In genomic region chr4:185638548-185639301, GRCh38 we compare ENCODE assay signal across 16 cellular contexts.
DNase-seq lines count a peak whose midpoint lies in the region; ATAC-seq and TF ChIP-seq lines count a peak whose summit lies in the region.
"Had no signal": no experiment of that assay in that cellular context is flagged by ENCODE, and none has a peak within 500 bp of the region (broad histone marks: within the 10 kb centered on the region; RNA-seq: fewer than 3 reads in every experiment).

No MANE protein-coding gene starts in this region.

- H3K27me3 ChIP-seq in cardiac muscle cell (no peaks in the 10 kb centered on the region), neural progenitor cell (no peaks in the 10 kb centered on the region), aorta (ENCODE audit: control insufficient read depth in 1 of 2, insufficient read depth in 2 of 2, low read length in 1 of 2) (no peaks in the 10 kb centered on the region)
- H3K27me3 ChIP-seq: SJCRH30, vagina had no signal

- peaks cover 61% of the 10 kb centered on the region for H3K36me3 ChIP-seq in cardiac muscle cell
- H3K36me3 ChIP-seq in neural progenitor cell: no peaks in the 10 kb centered on the region
- no peaks in the 10 kb centered on the region for H3K36me3 ChIP-seq in aorta (ENCODE audit: control insufficient read depth in 1 of 2, insufficient read depth in 2 of 2, low read length in 1 of 2)
- H3K36me3 ChIP-seq: prostate gland, SJCRH30, vagina had no signal

- whole genome bisulfite sequencing in aorta, 2 donors: 18 to 19% methylated on average over 41 of the region's 41 CpGs

- DNase-seq in cardiac muscle cell (ENCODE audit: low read depth in 1 of 2, low spot score in 1 of 2) (peak in 1 of 2 donors; percentile 21), cardiac septum (ENCODE audit: low spot score) (no peak), foreskin fibroblast (peak in 1 of 2 donors; percentile 28), neural progenitor cell (ENCODE audit: low spot score) (peak; percentile 27), aorta (peak; percentile 58 to 80), GOT3 (lab: John Stamatoyannopoulos, UW) (no peak), NCI-H1694 (lab: John Stamatoyannopoulos, UW) (no peak)
- no peak for DNase-seq in stimulated activated CD4-positive, alpha-beta T cell treated with anti-CD3 and anti-CD28 coated beads, Interleukin-1b, Interleukin-23, amount 100 ng/mL, for 48 hours
- DNase-seq: amniotic stem cell, DND-41, NCI-H82, SJCRH30 had no signal

- no peak overlapping the region for H3K27ac Mint-ChIP-seq in neural progenitor cell

- no peaks in the 10 kb centered on the region for H4K20me1 ChIP-seq in neural progenitor cell (ENCODE audit: low read depth)

- H2AFZ ChIP-seq in neural progenitor cell (replicated peaks): peak overlapping the region; percentile 47

- ATAC-seq in aorta (ENCODE audit: low FRiP score): peak; percentile 67
- ATAC-seq: HCT116 had no signal

- H3K9me3 Mint-ChIP-seq in neural progenitor cell: no peaks in the 10 kb centered on the region
- H3K9me3 Mint-ChIP-seq: IgD-negative memory B cell had no signal

- intact Hi-C loops in cardiac septum (cut with DNase I) (loop anchor here (5.0 kb wide), 1 partner anchor 399 kb away; no protein-coding TSS in a partner anchor), aorta (cut with DNase I) (loop anchor here (5.0 to 10.0 kb wide), 2 partner anchors 384 to 496 kb away; no protein-coding TSS in a partner anchor)

- no peak overlapping the region for H3K4me3 Mint-ChIP-seq in neural progenitor cell

- no peak overlapping the region for H3K9ac ChIP-seq in neural progenitor cell

- H3K4me3 ChIP-seq in cardiac muscle cell (no peak overlapping the region), foreskin fibroblast (ENCODE audit: low read depth in 1 of 2, low read length in 2 of 2) (peak overlapping the region; percentile 28 to 37), neural progenitor cell (peak overlapping the region; percentile 35), aorta (ENCODE audit: low read length in 2 of 2) (no peak overlapping the region)
- H3K4me3 ChIP-seq: prostate gland, SJCRH30 had no signal

- no peaks in the 10 kb centered on the region for H3F3A ChIP-seq in neural progenitor cell (ENCODE audit: low read depth)

- no peaks in the 10 kb centered on the region for H3K27me3 Mint-ChIP-seq in neural progenitor cell (ENCODE audit: insufficient read depth, low read depth)

- peak overlapping the region; percentile 7 for H3K27ac ChIP-seq in cardiac muscle cell
- H3K27ac ChIP-seq in neural progenitor cell: no peak overlapping the region
- H3K27ac ChIP-seq in aorta (ENCODE audit: low read depth in 1 of 2, low read length in 2 of 2): no peak overlapping the region
- H3K27ac ChIP-seq: prostate gland, SJCRH30, vagina had no signal

- H3K4me1 Mint-ChIP-seq in neural progenitor cell: peaks cover 3% of the 10 kb centered on the region

- H3K79me2 ChIP-seq in neural progenitor cell (ENCODE audit: low read depth): no peaks in the 10 kb centered on the region

- no peaks in the 10 kb centered on the region for H3K9me3 ChIP-seq in cardiac muscle cell (ENCODE audit: low read depth)
- no peaks in the 10 kb centered on the region for H3K9me3 ChIP-seq in neural progenitor cell (ENCODE audit: low read depth)
- no peaks in the 10 kb centered on the region for H3K9me3 ChIP-seq in aorta (ENCODE audit: control insufficient read depth, low read length)
- H3K9me3 ChIP-seq: prostate gland, SJCRH30, vagina had no signal

- H3K36me3 Mint-ChIP-seq in neural progenitor cell: peaks cover 12% of the 10 kb centered on the region
- H3K36me3 Mint-ChIP-seq: IgD-negative memory B cell had no signal

- peak overlapping the region; percentile 66 for H3K4me2 ChIP-seq in neural progenitor cell

- H3K4me1 ChIP-seq in cardiac muscle cell (ENCODE audit: low read depth) (no peaks in the 10 kb centered on the region), neural progenitor cell (peaks cover 16% of the 10 kb centered on the region), aorta (ENCODE audit: control insufficient read depth in 1 of 2, insufficient read depth in 2 of 2, low read length in 2 of 2) (no peaks in the 10 kb centered on the region)
- H3K4me1 ChIP-seq: SJCRH30, vagina had no signal

- TF ChIP-seq CTCF in cardiac muscle cell (IDR thresholded peaks at IDR 0.05; ENCODE audit: low read depth, low read length): no peak
- no peak for TF ChIP-seq CTCF in foreskin fibroblast (IDR thresholded peaks at IDR 0.05; ENCODE audit: low read depth, low read length)
- TF ChIP-seq CTCF in neural progenitor cell (IDR thresholded peaks at IDR 0.05): no peak

Comparison
In these comparisons a context has a peak if more than half of its experiments do, and no peak if none do; other contexts are left out.
1. DNase-seq: peak in neural progenitor cell (single experiment) and aorta (2 of 2); none in cardiac septum (single experiment), GOT3 (single experiment), NCI-H1694 (single experiment) and stimulated activated CD4-positive, alpha-beta T cell treated with anti-CD3 and anti-CD28 coated beads, Interleukin-1b, Interleukin-23, amount 100 ng/mL, for 48 hours (single experiment).
2. H3K4me3 ChIP-seq: peak in foreskin fibroblast (2 of 2) and neural progenitor cell (single experiment); none in cardiac muscle cell (single experiment) and aorta (0 of 2).